Comparison of ENCODE assay signal across 10 cellular contexts in the genomic region with DNA sequence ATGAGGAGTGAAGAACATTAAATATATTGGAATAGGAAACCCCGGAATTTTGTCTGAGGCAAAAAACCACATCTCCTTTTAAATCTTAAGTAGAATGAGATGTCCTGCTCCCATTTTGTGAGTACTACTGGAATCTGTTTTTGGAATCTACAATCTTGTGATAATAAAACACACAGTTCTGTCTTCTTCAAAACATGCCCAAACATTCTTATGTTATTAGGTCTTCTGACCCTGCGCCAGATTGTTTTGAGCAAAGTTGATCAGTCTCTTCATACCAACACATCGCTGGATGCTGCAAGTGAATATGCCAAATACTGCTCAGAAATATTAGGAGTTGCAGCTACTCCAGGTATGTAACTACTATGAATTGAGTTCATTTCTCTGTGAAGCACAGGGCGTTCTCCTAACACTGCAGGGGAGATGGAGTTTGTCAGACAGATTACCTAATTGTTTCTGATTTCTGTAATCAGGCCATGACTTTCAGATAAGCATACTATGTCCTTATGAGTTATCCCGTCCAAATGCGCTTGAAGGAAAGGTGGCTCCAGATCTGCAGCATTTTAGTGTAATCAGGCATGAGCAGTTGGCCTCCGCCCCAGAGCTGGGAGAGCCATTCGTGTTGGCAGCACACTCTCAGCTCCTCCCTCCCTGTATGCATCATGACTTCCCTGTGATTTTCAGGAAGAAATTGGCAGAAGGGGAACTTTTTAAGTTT.
A peak's percentile ranks its signal among the peaks of the same experiment; 100 is the strongest.
DNase-seq lines count a peak whose midpoint lies in the region; ATAC-seq lines count a peak whose summit lies in the region.
"Had no signal": no experiment of that assay in that cellular context is flagged by ENCODE, and none has a peak within 500 bp of the region (broad histone marks: within the 10 kb centered on the region; RNA-seq: fewer than 3 reads in every experiment).

No MANE protein-coding gene starts in this region.

- peaks cover 16% of the 10 kb centered on the region for H3K4me1 Mint-ChIP-seq in activated CD4-positive, alpha-beta T cell treated with anti-CD3 and anti-CD28 coated beads, Interleukin-2, amount 10 ng/mL, durations not matched to agents 24 days and 14 days

- H3K36me3 Mint-ChIP-seq in activated CD4-positive, alpha-beta T cell treated with anti-CD3 and anti-CD28 coated beads, Interleukin-2, amount 10 ng/mL, durations not matched to agents 24 days and 14 days (ENCODE audit: low read depth), result peaks cover 43% of the 10 kb centered on the region

- H3K4me3 Mint-ChIP-seq in activated CD4-positive, alpha-beta T cell treated with anti-CD3 and anti-CD28 coated beads, Interleukin-2, amount 10 ng/mL, durations not matched to agents 24 days and 14 days, result no peak overlapping the region
- H3K4me3 Mint-ChIP-seq: activated naive CD4-positive, alpha-beta T cell treated with anti-CD3 and anti-CD28 coated beads, Interleukin-2, amount 10 ng/mL, durations not matched to agents 7 days and 5 days had no signal

- peaks cover 8% of the 10 kb centered on the region for H3K9me3 Mint-ChIP-seq in activated CD4-positive, alpha-beta T cell treated with anti-CD3 and anti-CD28 coated beads, Interleukin-2, amount 10 ng/mL, durations not matched to agents 24 days and 14 days
- H3K9me3 Mint-ChIP-seq: activated naive CD4-positive, alpha-beta T cell treated with anti-CD3 and anti-CD28 coated beads, Interleukin-2, amount 10 ng/mL, durations not matched to agents 7 days and 5 days had no signal

- DNase-seq in ELR (ENCODE audit: low read depth) (peak; percentile 25), amygdala (lab: John Stamatoyannopoulos, UW) (peak in 44 of 56 donors; percentile 11 to 84 (median 51)), head of caudate nucleus (peak in 41 of 42 donors; percentile 43 to 89 (median 70)), putamen (ENCODE audit: low spot score) (peak; percentile 73), T-helper 1 cell (no peak), COLO829 (ENCODE audit: low spot score) (no peak)
- no peak for DNase-seq in activated CD4-positive, alpha-beta T cell treated with anti-CD3 and anti-CD28 coated beads, Interleukin-2, amount 10 ng/mL, durations not matched to agents 24 days and 14 days
- DNase-seq: activated naive CD4-positive, alpha-beta T cell treated with anti-CD3 and anti-CD28 coated beads, Interleukin-2, amount 10 ng/mL, durations not matched to agents 7 days and 5 days; DND-41 had no signal

- no peaks in the 10 kb centered on the region for H3K27me3 Mint-ChIP-seq in activated CD4-positive, alpha-beta T cell treated with anti-CD3 and anti-CD28 coated beads, Interleukin-2, amount 10 ng/mL, durations not matched to agents 24 days and 14 days
- H3K27me3 Mint-ChIP-seq: activated naive CD4-positive, alpha-beta T cell treated with anti-CD3 and anti-CD28 coated beads, Interleukin-2, amount 10 ng/mL, durations not matched to agents 7 days and 5 days had no signal

- no peak overlapping the region for H3K27ac Mint-ChIP-seq in activated CD4-positive, alpha-beta T cell treated with anti-CD3 and anti-CD28 coated beads, Interleukin-2, amount 10 ng/mL, durations not matched to agents 24 days and 14 days
- H3K27ac Mint-ChIP-seq: activated naive CD4-positive, alpha-beta T cell treated with anti-CD3 and anti-CD28 coated beads, Interleukin-2, amount 10 ng/mL, durations not matched to agents 7 days and 5 days had no signal

- intact Hi-C loops in head of caudate nucleus (cut with DNase I), result no loop called here
- intact Hi-C loops in activated CD4-positive, alpha-beta T cell treated with anti-CD3 and anti-CD28 coated beads, Interleukin-2, amount 10 ng/mL, durations not matched to agents 24 days and 14 days (cut with micrococcal nuclease), result loop anchor here (5.0 kb wide), 1 partner anchor 88 kb away; a partner anchor contains a TSS

- no peak for ATAC-seq in HG02884 (IDR thresholded peaks at IDR 0.05; ENCODE audit: unreplicated experiment)

Comparison
In these comparisons a context has a peak if more than half of its experiments do, and no peak if none do; other contexts are left out.
1. DNase-seq: peak in ELR (single experiment), amygdala (44 of 56), head of caudate nucleus (41 of 42) and putamen (single experiment); none in T-helper 1 cell (0 of 5), COLO829 (single experiment) and activated CD4-positive, alpha-beta T cell treated with anti-CD3 and anti-CD28 coated beads, Interleukin-2, amount 10 ng/mL, durations not matched to agents 24 days and 14 days (single experiment).